Comparison of ENCODE assay signal across 1 cellular context in genomic region chr3:40996827-40997710, GRCh38.
A peak's percentile ranks its signal among the peaks of the same experiment; 100 is the strongest.
TF ChIP-seq lines count a peak whose summit lies in the region.

No MANE protein-coding gene starts in this region.

TF ChIP-seq in K562, 482 proteins besides CTCF, POLR2A, EP300 and RAD21 (continues in another document):
- TF ChIP-seq CBFA2T3 (IDR thresholded peaks at IDR 0.05) (peak; percentile 79), RBM39 (optimal IDR thresholded peaks at IDR 0.05; ENCODE audit: low read depth, low read length) (no peak), ZKSCAN3 (CRISPR knock-in tag; IDR thresholded peaks at IDR 0.05) (no peak), DPF2 (IDR thresholded peaks at IDR 0.05) (0 out of 2 replicates have a peak, but pooled peaks have one; percentile 21), MCM2 (IDR thresholded peaks at IDR 0.05; ENCODE audit: low read depth) (no peak), PRMT5 (CRISPR knock-in tag; IDR thresholded peaks at IDR 0.05) (no peak), PML (IDR thresholded peaks at IDR 0.05; ENCODE audit: low read length) (no peak), ASH1L (IDR thresholded peaks at IDR 0.05; ENCODE audit: borderline replicate concordance, low read depth, partially characterized antibody) (no peak), PRPF4 (IDR thresholded peaks at IDR 0.05; ENCODE audit: insufficient read depth, low read depth, low read length, poor library complexity, severe bottlenecking) (no peak), E2F3 (CRISPR knock-in tag; IDR thresholded peaks at IDR 0.05) (no peak), GABPB2 (CRISPR knock-in tag; conservative IDR thresholded peaks at IDR 0.05) (no peak), ZNF639 (CRISPR knock-in tag; conservative IDR thresholded peaks at IDR 0.05 in 1 of 2, IDR thresholded peaks at IDR 0.05 in 1 of 2) (no peak), SREBF1 (IDR thresholded peaks at IDR 0.05; ENCODE audit: borderline replicate concordance, low read depth, low read length) (no peak), UBTF (IDR thresholded peaks at IDR 0.05; ENCODE audit: borderline replicate concordance in 1 of 2, low read depth in 2 of 2, low read length in 2 of 2) (no peak), NR2F6 (CRISPR knock-in tag; IDR thresholded peaks at IDR 0.05) (no peak), ELK1 (CRISPR knock-in tag; IDR thresholded peaks at IDR 0.05) (no peak), TFAP4 (CRISPR knock-in tag; IDR thresholded peaks at IDR 0.05; ENCODE audit: borderline replicate concordance) (peak; percentile 21; the same call in 1 of the 2 replicates), GTF2F1 (IDR thresholded peaks at IDR 0.05; ENCODE audit: low read depth, low read length) (no peak), SMAD4 (CRISPR knock-in tag; conservative IDR thresholded peaks at IDR 0.05) (no peak), SMARCA5 (IDR thresholded peaks at IDR 0.05) (no peak), EGR1 (conservative IDR thresholded peaks at IDR 0.05) (peak; percentile 66), CREBBP (IDR thresholded peaks at IDR 0.05; ENCODE audit: low read depth, low read length) (no peak), PCBP1 (IDR thresholded peaks at IDR 0.05; ENCODE audit: low read depth, low read length, poor library complexity, severe bottlenecking) (no peak), ELF1 (tag; IDR thresholded peaks at IDR 0.05) (no peak), MCM5 (IDR thresholded peaks at IDR 0.05; ENCODE audit: low read depth) (no peak), ZNF668 (CRISPR knock-in tag; IDR thresholded peaks at IDR 0.05) (no peak), ZNF57 (CRISPR knock-in tag; IDR thresholded peaks at IDR 0.05) (no peak), ZNF507 (tag; conservative IDR thresholded peaks at IDR 0.05) (no peak), FOXK1 (CRISPR knock-in tag; IDR thresholded peaks at IDR 0.05; ENCODE audit: borderline replicate concordance) (no peak), KLF13 (tag; IDR thresholded peaks at IDR 0.05; ENCODE audit: borderline replicate concordance, low read depth) (no peak), HDAC2 (IDR thresholded peaks at IDR 0.05) (no peak), ZNF699 (CRISPR knock-in tag; IDR thresholded peaks at IDR 0.05; ENCODE audit: insufficient replicate concordance) (no peak), NFRKB (IDR thresholded peaks at IDR 0.05; ENCODE audit: low read depth) (no peak), ADNP (tag; IDR thresholded peaks at IDR 0.05) (no peak), NFE2L1 (tag; IDR thresholded peaks at IDR 0.05; ENCODE audit: borderline replicate concordance, low read depth) (no peak), ZNF316 (IDR thresholded peaks at IDR 0.05) (no peak), KDM1A (IDR thresholded peaks at IDR 0.05) (peak; percentile 33 to 52; a peak in 2 of 4 replicates), DACH1 (IDR thresholded peaks at IDR 0.05; ENCODE audit: partially characterized antibody) (peak; percentile 18), HLTF (IDR thresholded peaks at IDR 0.05) (no peak), POLR2H (tag; IDR thresholded peaks at IDR 0.05; ENCODE audit: low read depth) (no peak), ZNF785 (CRISPR knock-in tag; IDR thresholded peaks at IDR 0.05) (no peak), RBM25 (IDR thresholded peaks at IDR 0.05; ENCODE audit: low read depth, low read length, severe bottlenecking) (peak; percentile 83), NR2C1 (IDR thresholded peaks at IDR 0.05) (no peak), NR2C1 (tag; IDR thresholded peaks at IDR 0.05) (no peak), CBFA2T2 (conservative IDR thresholded peaks at IDR 0.05) (peak; percentile 57), DIDO1 (tag; IDR thresholded peaks at IDR 0.05; ENCODE audit: low read depth) (no peak), HNRNPLL (IDR thresholded peaks at IDR 0.05; ENCODE audit: low read depth, low read length, poor library complexity, severe bottlenecking) (no peak), TEAD2 (tag; IDR thresholded peaks at IDR 0.05) (no peak), MYC (IDR thresholded peaks at IDR 0.05; ENCODE audit: low read depth, low read length) (no peak), MYC (CRISPR knock-in tag; IDR thresholded peaks at IDR 0.05; ENCODE audit: borderline replicate concordance, low read depth) (no peak), ELF4 (CRISPR knock-in tag; IDR thresholded peaks at IDR 0.05) (no peak), HDAC3 (IDR thresholded peaks at IDR 0.05; ENCODE audit: borderline replicate concordance, partially characterized antibody) (no peak), E2F8 (IDR thresholded peaks at IDR 0.05; ENCODE audit: low read depth, partially characterized antibody) (no peak), SRSF7 (optimal IDR thresholded peaks at IDR 0.05; ENCODE audit: low read depth, low read length) (no peak), FOXK2 (conservative IDR thresholded peaks at IDR 0.05 in 1 of 2, IDR thresholded peaks at IDR 0.05 in 1 of 2; ENCODE audit: low read depth in 2 of 2) (no peak), ZBTB7A (IDR thresholded peaks at IDR 0.05; ENCODE audit: borderline replicate concordance, control insufficient read depth, low read depth, low read length) (peak; percentile 31; the same call in 1 of the 2 replicates), TCF7L2 (IDR thresholded peaks at IDR 0.05; ENCODE audit: low read depth, low read length) (no peak)
- TF ChIP-seq, protein P1, sequence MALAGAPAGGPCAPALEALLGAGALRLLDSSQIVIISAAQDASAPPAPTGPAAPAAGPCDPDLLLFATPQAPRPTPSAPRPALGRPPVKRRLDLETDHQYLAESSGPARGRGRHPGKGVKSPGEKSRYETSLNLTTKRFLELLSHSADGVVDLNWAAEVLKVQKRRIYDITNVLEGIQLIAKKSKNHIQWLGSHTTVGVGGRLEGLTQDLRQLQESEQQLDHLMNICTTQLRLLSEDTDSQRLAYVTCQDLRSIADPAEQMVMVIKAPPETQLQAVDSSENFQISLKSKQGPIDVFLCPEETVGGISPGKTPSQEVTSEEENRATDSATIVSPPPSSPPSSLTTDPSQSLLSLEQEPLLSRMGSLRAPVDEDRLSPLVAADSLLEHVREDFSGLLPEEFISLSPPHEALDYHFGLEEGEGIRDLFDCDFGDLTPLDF (CRISPR knock-in tag; IDR thresholded peaks at IDR 0.05): no peak
- TF ChIP-seq, protein P2, sequence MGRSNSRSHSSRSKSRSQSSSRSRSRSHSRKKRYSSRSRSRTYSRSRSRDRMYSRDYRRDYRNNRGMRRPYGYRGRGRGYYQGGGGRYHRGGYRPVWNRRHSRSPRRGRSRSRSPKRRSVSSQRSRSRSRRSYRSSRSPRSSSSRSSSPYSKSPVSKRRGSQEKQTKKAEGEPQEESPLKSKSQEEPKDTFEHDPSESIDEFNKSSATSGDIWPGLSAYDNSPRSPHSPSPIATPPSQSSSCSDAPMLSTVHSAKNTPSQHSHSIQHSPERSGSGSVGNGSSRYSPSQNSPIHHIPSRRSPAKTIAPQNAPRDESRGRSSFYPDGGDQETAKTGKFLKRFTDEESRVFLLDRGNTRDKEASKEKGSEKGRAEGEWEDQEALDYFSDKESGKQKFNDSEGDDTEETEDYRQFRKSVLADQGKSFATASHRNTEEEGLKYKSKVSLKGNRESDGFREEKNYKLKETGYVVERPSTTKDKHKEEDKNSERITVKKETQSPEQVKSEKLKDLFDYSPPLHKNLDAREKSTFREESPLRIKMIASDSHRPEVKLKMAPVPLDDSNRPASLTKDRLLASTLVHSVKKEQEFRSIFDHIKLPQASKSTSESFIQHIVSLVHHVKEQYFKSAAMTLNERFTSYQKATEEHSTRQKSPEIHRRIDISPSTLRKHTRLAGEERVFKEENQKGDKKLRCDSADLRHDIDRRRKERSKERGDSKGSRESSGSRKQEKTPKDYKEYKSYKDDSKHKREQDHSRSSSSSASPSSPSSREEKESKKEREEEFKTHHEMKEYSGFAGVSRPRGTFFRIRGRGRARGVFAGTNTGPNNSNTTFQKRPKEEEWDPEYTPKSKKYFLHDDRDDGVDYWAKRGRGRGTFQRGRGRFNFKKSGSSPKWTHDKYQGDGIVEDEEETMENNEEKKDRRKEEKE (IDR thresholded peaks at IDR 0.05; ENCODE audit: borderline replicate concordance in 1 of 2, control insufficient read depth in 1 of 2, low read depth in 2 of 2, low read length in 1 of 2): no peak
- TF ChIP-seq, protein P3, sequence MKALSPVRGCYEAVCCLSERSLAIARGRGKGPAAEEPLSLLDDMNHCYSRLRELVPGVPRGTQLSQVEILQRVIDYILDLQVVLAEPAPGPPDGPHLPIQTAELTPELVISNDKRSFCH (CRISPR knock-in tag; IDR thresholded peaks at IDR 0.05): no peak
- TF ChIP-seq, protein P3 (tag; IDR thresholded peaks at IDR 0.05): no peak
- TF ChIP-seq, protein P4, sequence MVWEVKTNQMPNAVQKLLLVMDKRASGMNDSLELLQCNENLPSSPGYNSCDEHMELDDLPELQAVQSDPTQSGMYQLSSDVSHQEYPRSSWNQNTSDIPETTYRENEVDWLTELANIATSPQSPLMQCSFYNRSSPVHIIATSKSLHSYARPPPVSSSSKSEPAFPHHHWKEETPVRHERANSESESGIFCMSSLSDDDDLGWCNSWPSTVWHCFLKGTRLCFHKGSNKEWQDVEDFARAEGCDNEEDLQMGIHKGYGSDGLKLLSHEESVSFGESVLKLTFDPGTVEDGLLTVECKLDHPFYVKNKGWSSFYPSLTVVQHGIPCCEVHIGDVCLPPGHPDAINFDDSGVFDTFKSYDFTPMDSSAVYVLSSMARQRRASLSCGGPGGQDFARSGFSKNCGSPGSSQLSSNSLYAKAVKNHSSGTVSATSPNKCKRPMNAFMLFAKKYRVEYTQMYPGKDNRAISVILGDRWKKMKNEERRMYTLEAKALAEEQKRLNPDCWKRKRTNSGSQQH (CRISPR knock-in tag; IDR thresholded peaks at IDR 0.05): no peak
- TF ChIP-seq, protein P5, sequence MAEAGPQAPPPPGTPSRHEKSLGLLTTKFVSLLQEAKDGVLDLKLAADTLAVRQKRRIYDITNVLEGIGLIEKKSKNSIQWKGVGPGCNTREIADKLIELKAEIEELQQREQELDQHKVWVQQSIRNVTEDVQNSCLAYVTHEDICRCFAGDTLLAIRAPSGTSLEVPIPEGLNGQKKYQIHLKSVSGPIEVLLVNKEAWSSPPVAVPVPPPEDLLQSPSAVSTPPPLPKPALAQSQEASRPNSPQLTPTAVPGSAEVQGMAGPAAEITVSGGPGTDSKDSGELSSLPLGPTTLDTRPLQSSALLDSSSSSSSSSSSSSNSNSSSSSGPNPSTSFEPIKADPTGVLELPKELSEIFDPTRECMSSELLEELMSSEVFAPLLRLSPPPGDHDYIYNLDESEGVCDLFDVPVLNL (CRISPR knock-in tag; IDR thresholded peaks at IDR 0.05; ENCODE audit: low read depth): no peak
